1 cellular context compared by ENCODE assay signal in the genomic region with DNA sequence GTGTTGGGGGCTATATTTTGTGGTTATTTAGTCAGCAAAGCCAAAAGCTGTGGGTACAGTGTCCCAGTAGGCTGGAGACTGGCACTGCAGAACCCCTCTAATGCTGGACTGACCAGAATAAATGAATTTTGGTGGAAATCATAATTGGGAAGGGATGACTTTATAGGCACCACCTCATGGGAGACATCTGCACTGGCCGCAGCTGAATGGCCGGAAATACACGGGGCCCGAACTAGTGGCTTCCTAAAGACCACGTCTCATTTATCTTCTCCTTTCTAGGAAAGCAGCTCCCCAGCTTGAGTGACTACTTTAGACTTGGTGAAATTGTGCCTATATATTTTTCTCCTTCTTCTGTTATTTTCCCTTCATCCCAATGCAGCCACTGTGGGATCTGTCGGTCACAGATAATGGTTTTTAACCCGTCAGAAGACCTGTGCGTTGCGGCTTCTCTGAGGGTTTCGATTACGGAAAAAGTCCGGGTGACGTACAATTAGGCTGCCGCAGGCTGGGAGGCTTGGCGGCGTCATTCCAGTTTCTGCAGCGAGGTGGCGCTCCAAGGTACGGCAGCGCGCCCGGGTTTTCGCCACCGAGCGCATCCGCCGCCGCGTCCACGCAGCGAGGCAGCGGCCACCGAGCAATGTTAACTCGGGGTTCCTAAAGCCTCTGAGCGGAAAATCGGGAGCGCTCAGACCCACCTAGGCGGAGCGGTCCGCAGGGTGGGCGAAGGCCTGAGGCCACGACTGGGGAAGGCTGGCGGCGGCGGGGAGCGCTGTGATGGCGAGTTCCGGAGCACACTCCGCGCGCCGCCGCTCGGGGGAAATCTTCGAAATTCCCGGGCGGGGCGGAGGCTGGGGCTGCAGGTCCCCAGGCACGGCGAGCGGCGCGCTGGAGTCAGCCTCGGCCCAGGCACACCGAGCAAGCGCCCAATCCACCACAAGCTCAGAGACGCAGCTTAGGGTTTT.
TF ChIP-seq lines count a peak whose summit lies in the region.

No MANE protein-coding gene starts in this region.

TF ChIP-seq in HepG2, 621 proteins besides CTCF, POLR2A, EP300 and RAD21 (continued from another document and continues in another):
- TF ChIP-seq MZF1 (CRISPR knock-in tag; IDR thresholded peaks at IDR 0.05; ENCODE audit: borderline replicate concordance) = no peak
- TF ChIP-seq, protein P1, sequence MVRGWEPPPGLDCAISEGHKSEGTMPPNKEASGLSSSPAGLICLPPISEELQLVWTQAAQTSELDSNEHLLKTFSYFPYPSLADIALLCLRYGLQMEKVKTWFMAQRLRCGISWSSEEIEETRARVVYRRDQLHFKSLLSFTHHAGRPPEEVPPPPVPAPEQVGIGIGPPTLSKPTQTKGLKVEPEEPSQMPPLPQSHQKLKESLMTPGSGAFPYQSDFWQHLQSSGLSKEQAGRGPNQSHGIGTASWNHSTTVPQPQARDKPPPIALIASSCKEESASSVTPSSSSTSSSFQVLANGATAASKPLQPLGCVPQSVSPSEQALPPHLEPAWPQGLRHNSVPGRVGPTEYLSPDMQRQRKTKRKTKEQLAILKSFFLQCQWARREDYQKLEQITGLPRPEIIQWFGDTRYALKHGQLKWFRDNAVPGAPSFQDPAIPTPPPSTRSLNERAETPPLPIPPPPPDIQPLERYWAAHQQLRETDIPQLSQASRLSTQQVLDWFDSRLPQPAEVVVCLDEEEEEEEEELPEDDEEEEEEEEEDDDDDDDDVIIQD (CRISPR knock-in tag; IDR thresholded peaks at IDR 0.05; ENCODE audit: low read depth) = no peak
- no peak for TF ChIP-seq ZNF446 (CRISPR knock-in tag; IDR thresholded peaks at IDR 0.05)
- TF ChIP-seq, protein P2, sequence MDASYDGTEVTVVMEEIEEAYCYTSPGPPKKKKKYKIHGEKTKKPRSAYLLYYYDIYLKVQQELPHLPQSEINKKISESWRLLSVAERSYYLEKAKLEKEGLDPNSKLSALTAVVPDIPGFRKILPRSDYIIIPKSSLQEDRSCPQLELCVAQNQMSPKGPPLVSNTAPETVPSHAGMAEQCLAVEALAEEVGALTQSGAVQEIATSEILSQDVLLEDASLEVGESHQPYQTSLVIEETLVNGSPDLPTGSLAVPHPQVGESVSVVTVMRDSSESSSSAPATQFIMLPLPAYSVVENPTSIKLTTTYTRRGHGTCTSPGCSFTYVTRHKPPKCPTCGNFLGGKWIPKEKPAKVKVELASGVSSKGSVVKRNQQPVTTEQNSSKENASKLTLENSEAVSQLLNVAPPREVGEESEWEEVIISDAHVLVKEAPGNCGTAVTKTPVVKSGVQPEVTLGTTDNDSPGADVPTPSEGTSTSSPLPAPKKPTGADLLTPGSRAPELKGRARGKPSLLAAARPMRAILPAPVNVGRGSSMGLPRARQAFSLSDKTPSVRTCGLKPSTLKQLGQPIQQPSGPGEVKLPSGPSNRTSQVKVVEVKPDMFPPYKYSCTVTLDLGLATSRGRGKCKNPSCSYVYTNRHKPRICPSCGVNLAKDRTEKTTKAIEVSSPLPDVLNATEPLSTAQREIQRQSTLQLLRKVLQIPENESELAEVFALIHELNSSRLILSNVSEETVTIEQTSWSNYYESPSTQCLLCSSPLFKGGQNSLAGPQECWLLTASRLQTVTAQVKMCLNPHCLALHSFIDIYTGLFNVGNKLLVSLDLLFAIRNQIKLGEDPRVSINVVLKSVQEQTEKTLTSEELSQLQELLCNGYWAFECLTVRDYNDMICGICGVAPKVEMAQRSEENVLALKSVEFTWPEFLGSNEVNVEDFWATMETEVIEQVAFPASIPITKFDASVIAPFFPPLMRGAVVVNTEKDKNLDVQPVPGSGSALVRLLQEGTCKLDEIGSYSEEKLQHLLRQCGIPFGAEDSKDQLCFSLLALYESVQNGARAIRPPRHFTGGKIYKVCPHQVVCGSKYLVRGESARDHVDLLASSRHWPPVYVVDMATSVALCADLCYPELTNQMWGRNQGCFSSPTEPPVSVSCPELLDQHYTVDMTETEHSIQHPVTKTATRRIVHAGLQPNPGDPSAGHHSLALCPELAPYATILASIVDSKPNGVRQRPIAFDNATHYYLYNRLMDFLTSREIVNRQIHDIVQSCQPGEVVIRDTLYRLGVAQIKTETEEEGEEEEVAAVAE (CRISPR knock-in tag; IDR thresholded peaks at IDR 0.05; ENCODE audit: borderline replicate concordance) = peak; percentile 34; the same call in 1 of the 2 replicates
- TF ChIP-seq HDAC2 (CRISPR knock-in tag; IDR thresholded peaks at IDR 0.05) = peak; percentile 67
- TF ChIP-seq, protein P3, sequence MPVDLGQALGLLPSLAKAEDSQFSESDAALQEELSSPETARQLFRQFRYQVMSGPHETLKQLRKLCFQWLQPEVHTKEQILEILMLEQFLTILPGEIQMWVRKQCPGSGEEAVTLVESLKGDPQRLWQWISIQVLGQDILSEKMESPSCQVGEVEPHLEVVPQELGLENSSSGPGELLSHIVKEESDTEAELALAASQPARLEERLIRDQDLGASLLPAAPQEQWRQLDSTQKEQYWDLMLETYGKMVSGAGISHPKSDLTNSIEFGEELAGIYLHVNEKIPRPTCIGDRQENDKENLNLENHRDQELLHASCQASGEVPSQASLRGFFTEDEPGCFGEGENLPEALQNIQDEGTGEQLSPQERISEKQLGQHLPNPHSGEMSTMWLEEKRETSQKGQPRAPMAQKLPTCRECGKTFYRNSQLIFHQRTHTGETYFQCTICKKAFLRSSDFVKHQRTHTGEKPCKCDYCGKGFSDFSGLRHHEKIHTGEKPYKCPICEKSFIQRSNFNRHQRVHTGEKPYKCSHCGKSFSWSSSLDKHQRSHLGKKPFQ (CRISPR knock-in tag; IDR thresholded peaks at IDR 0.05; ENCODE audit: insufficient replicate concordance) = no peak
- TF ChIP-seq SOX13 (IDR thresholded peaks at IDR 0.05) = no peak
- no peak for TF ChIP-seq SOX13 (CRISPR knock-in tag; conservative IDR thresholded peaks at IDR 0.05 in 1 of 2, IDR thresholded peaks at IDR 0.05 in 1 of 2)
- TF ChIP-seq RELA (CRISPR knock-in tag; IDR thresholded peaks at IDR 0.05) = no peak
- TF ChIP-seq ESRRA (CRISPR knock-in tag; IDR thresholded peaks at IDR 0.05; ENCODE audit: low read depth) = no peak
- peak; percentile 77 for TF ChIP-seq SAP130 (CRISPR knock-in tag; IDR thresholded peaks at IDR 0.05; ENCODE audit: low read depth)
- TF ChIP-seq GABPB1 (CRISPR knock-in tag; IDR thresholded peaks at IDR 0.05) = peak; percentile 85; the same call in 1 of the 2 replicates
- TF ChIP-seq, protein P4, sequence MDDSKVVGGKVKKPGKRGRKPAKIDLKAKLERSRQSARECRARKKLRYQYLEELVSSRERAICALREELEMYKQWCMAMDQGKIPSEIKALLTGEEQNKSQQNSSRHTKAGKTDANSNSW (CRISPR knock-in tag; IDR thresholded peaks at IDR 0.05; ENCODE audit: borderline replicate concordance) = no peak
- TF ChIP-seq, protein P5, sequence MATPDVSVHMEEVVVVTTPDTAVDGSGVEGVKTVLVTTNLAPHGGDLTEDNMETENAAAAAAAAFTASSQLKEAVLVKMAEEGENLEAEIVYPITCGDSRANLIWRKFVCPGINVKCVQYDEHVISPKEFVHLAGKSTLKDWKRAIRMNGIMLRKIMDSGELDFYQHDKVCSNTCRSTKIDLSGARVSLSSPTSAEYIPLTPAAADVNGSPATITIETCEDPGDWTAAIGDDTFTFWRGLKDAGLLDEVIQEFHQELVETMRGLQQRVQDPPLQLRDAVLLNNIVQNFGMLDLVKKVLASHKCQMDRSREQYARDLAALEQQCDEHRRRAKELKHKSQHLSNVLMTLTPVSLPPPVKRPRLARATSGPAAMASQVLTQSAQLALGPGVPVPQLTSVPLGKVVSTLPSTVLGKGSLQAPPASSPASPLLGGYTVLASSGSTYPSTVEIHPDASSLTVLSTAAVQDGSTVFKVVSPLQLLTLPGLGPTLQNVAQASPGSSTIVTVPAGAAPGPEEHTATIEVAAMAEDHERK (CRISPR knock-in tag; IDR thresholded peaks at IDR 0.05; ENCODE audit: low read depth) = no peak
- TF ChIP-seq ZNF225 (CRISPR knock-in tag; IDR thresholded peaks at IDR 0.05) = peak; percentile 51; the same call in 1 of the 2 replicates
- TF ChIP-seq, protein P6, sequence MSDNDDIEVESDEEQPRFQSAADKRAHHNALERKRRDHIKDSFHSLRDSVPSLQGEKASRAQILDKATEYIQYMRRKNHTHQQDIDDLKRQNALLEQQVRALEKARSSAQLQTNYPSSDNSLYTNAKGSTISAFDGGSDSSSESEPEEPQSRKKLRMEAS (IDR thresholded peaks at IDR 0.05) = peak; percentile 62; the same call in 1 of the 2 replicates
- peak; percentile 83 for TF ChIP-seq KAT8 (CRISPR knock-in tag; IDR thresholded peaks at IDR 0.05)
- no peak for TF ChIP-seq ZNF124 (CRISPR knock-in tag; IDR thresholded peaks at IDR 0.05)
- no peak for TF ChIP-seq MTA3 (CRISPR knock-in tag; IDR thresholded peaks at IDR 0.05)
- TF ChIP-seq ZNF616 (CRISPR knock-in tag; IDR thresholded peaks at IDR 0.05; ENCODE audit: low read depth) = no peak
- TF ChIP-seq ZNF20 (CRISPR knock-in tag; IDR thresholded peaks at IDR 0.05) = no peak
- TF ChIP-seq CEBPB (IDR thresholded peaks at IDR 0.05; ENCODE audit: borderline replicate concordance, low read depth, low read length) = no peak
- TF ChIP-seq, protein P7, sequence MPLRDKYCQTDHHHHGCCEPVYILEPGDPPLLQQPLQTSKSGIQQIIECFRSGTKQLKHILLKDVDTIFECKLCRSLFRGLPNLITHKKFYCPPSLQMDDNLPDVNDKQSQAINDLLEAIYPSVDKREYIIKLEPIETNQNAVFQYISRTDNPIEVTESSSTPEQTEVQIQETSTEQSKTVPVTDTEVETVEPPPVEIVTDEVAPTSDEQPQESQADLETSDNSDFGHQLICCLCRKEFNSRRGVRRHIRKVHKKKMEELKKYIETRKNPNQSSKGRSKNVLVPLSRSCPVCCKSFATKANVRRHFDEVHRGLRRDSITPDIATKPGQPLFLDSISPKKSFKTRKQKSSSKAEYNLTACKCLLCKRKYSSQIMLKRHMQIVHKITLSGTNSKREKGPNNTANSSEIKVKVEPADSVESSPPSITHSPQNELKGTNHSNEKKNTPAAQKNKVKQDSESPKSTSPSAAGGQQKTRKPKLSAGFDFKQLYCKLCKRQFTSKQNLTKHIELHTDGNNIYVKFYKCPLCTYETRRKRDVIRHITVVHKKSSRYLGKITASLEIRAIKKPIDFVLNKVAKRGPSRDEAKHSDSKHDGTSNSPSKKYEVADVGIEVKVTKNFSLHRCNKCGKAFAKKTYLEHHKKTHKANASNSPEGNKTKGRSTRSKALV (CRISPR knock-in tag; IDR thresholded peaks at IDR 0.05) = peak; percentile 98
- 0 out of 2 replicates have a peak, but pooled peaks have one; percentile 43 for TF ChIP-seq SALL2 (CRISPR knock-in tag; IDR thresholded peaks at IDR 0.05)
- peak; percentile 76 for TF ChIP-seq ZNF274 (CRISPR knock-in tag; IDR thresholded peaks at IDR 0.05)
- 0 out of 2 replicates have a peak, but pooled peaks have one; percentile 39 for TF ChIP-seq ZNF329 (CRISPR knock-in tag; IDR thresholded peaks at IDR 0.05; ENCODE audit: low read depth)
- TF ChIP-seq TBP (CRISPR knock-in tag; IDR thresholded peaks at IDR 0.05) = 0 out of 2 replicates have a peak, but pooled peaks have one; percentile 61
- peak; percentile 69 for TF ChIP-seq ASH2L (IDR thresholded peaks at IDR 0.05; ENCODE audit: insufficient read length, low read depth, low read length)
- TF ChIP-seq ARNT2 (CRISPR knock-in tag; IDR thresholded peaks at IDR 0.05; ENCODE audit: low read depth) = peak; percentile 75; the same call in 1 of the 2 replicates
- TF ChIP-seq, protein P8, sequence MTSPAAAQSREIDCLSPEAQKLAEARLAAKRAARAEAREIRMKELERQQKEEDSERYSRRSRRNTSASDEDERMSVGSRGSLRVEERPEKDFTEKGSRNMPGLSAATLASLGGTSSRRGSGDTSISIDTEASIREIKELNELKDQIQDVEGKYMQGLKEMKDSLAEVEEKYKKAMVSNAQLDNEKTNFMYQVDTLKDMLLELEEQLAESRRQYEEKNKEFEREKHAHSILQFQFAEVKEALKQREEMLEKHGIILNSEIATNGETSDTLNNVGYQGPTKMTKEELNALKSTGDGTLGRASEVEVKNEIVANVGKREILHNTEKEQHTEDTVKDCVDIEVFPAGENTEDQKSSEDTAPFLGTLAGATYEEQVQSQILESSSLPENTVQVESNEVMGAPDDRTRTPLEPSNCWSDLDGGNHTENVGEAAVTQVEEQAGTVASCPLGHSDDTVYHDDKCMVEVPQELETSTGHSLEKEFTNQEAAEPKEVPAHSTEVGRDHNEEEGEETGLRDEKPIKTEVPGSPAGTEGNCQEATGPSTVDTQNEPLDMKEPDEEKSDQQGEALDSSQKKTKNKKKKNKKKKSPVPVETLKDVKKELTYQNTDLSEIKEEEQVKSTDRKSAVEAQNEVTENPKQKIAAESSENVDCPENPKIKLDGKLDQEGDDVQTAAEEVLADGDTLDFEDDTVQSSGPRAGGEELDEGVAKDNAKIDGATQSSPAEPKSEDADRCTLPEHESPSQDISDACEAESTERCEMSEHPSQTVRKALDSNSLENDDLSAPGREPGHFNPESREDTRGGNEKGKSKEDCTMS (CRISPR knock-in tag; conservative IDR thresholded peaks at IDR 0.05) = no peak
- no peak for TF ChIP-seq ZNF75D (CRISPR knock-in tag; IDR thresholded peaks at IDR 0.05; ENCODE audit: borderline replicate concordance)
- TF ChIP-seq, protein P9, sequence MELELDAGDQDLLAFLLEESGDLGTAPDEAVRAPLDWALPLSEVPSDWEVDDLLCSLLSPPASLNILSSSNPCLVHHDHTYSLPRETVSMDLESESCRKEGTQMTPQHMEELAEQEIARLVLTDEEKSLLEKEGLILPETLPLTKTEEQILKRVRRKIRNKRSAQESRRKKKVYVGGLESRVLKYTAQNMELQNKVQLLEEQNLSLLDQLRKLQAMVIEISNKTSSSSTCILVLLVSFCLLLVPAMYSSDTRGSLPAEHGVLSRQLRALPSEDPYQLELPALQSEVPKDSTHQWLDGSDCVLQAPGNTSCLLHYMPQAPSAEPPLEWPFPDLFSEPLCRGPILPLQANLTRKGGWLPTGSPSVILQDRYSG (CRISPR knock-in tag; IDR thresholded peaks at IDR 0.05) = no peak
- TF ChIP-seq, protein P10, sequence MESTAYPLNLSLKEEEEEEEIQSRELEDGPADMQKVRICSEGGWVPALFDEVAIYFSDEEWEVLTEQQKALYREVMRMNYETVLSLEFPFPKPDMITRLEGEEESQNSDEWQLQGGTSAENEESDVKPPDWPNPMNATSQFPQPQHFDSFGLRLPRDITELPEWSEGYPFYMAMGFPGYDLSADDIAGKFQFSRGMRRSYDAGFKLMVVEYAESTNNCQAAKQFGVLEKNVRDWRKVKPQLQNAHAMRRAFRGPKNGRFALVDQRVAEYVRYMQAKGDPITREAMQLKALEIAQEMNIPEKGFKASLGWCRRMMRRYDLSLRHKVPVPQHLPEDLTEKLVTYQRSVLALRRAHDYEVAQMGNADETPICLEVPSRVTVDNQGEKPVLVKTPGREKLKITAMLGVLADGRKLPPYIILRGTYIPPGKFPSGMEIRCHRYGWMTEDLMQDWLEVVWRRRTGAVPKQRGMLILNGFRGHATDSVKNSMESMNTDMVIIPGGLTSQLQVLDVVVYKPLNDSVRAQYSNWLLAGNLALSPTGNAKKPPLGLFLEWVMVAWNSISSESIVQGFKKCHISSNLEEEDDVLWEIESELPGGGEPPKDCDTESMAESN (CRISPR knock-in tag; conservative IDR thresholded peaks at IDR 0.05) = peak; percentile 83; the same call in 1 of the 2 replicates
- TF ChIP-seq ZNF251 (CRISPR knock-in tag; IDR thresholded peaks at IDR 0.05) = no peak
- TF ChIP-seq KLF6 (CRISPR knock-in tag; IDR thresholded peaks at IDR 0.05) = no peak
- no peak for TF ChIP-seq GTF3A (CRISPR knock-in tag; conservative IDR thresholded peaks at IDR 0.05)
- TF ChIP-seq ZBTB1 (CRISPR knock-in tag; IDR thresholded peaks at IDR 0.05; ENCODE audit: borderline replicate concordance) = no peak
